In genomic region chr17:45977506-45977824, GRCh38 we compare ENCODE assay signal across 18 cellular contexts. TPM values are rescaled to one million over a fixed set of nuclear protein-coding genes. Genes with fewer than 3 reads are reported as not detected.
DNase-seq lines count a peak whose midpoint lies in the region; ATAC-seq, FAIRE-seq and TF ChIP-seq lines count a peak whose summit lies in the region.
"Had no signal": no experiment of that assay in that cellular context is flagged by ENCODE, and none has a peak within 500 bp of the region (broad histone marks: within the 10 kb centered on the region; RNA-seq: fewer than 3 reads in every experiment).

No MANE protein-coding gene starts in this region.

- no peaks in the 10 kb centered on the region for H3K79me2 ChIP-seq in astrocyte (ENCODE audit: insufficient read depth, low read length)

- no peaks in the 10 kb centered on the region for H3K9me3 Mint-ChIP-seq in activated CD8-positive, alpha-beta memory T cell treated with anti-CD3 and anti-CD28 coated beads, Interleukin-2, amount 10 ng/mL, durations not matched to agents 7 days and 5 days (ENCODE audit: low read depth)
- peaks cover 7% of the 10 kb centered on the region for H3K9me3 Mint-ChIP-seq in astrocyte (ENCODE audit: unreplicated experiment)
- H3K9me3 Mint-ChIP-seq: GM23338 had no signal

- no peaks in the 10 kb centered on the region for H4K20me1 ChIP-seq in astrocyte (ENCODE audit: insufficient read depth, low read length)

- ATAC-seq in activated CD8-positive, alpha-beta memory T cell treated with anti-CD3 and anti-CD28 coated beads, Interleukin-2, amount 10 ng/mL, durations not matched to agents 7 days and 5 days, result peak; percentile 63
- ATAC-seq in GM21529 (IDR thresholded peaks at IDR 0.05; ENCODE audit: unreplicated experiment) (no peak), heart right ventricle (no peak)
- ATAC-seq: GM12878 had no signal

- H3K9me3 ChIP-seq in astrocyte (ENCODE audit: insufficient read depth, low read depth, low read length), result no peaks in the 10 kb centered on the region
- H3K9me3 ChIP-seq in heart right ventricle, result peaks cover 0 to 2% (median 0%) of the 10 kb centered on the region in 11 donors

- no peak overlapping the region for H3K4me3 Mint-ChIP-seq in activated CD8-positive, alpha-beta memory T cell treated with anti-CD3 and anti-CD28 coated beads, Interleukin-2, amount 10 ng/mL, durations not matched to agents 7 days and 5 days
- H3K4me3 Mint-ChIP-seq in astrocyte (ENCODE audit: unreplicated experiment), result peak overlapping the region; percentile 14
- H3K4me3 Mint-ChIP-seq: CD4-positive, alpha-beta T cell; GM23338 had no signal

- peak; percentile 48 for DNase-seq in activated CD8-positive, alpha-beta memory T cell treated with anti-CD3 and anti-CD28 coated beads, Interleukin-2, amount 10 ng/mL, durations not matched to agents 7 days and 5 days
- no peak for DNase-seq in activated CD8-positive, alpha-beta memory T cell treated with anti-CD3 and anti-CD28 coated beads for 24 hours
- no peak for DNase-seq in astrocyte (ENCODE audit: low read depth)
- peak; percentile 5 for DNase-seq in posterior vena cava (ENCODE audit: low spot score)
- no peak for DNase-seq in heart right ventricle
- DNase-seq in stimulated activated CD4-positive, alpha-beta T cell treated with anti-CD3 and anti-CD28 coated beads, Interleukin-4, amount 100 ng/mL, for 24 hours, result no peak
- DNase-seq: 8988T; AML-193; C1 segment of cervical spinal cord; CD4-positive, alpha-beta T cell; DMS79; H7 had no signal

- peaks cover 16% of the 10 kb centered on the region for H3K27me3 Mint-ChIP-seq in activated CD8-positive, alpha-beta memory T cell treated with anti-CD3 and anti-CD28 coated beads, Interleukin-2, amount 10 ng/mL, durations not matched to agents 7 days and 5 days
- peaks cover 24% of the 10 kb centered on the region for H3K27me3 Mint-ChIP-seq in astrocyte (ENCODE audit: low read depth, unreplicated experiment)
- H3K27me3 Mint-ChIP-seq: CD4-positive, alpha-beta T cell had no signal

- H3K4me1 ChIP-seq in astrocyte (ENCODE audit: insufficient read depth, low read length) (no peaks in the 10 kb centered on the region), heart right ventricle (peaks cover 0 to 4% (median 0%) of the 10 kb centered on the region in 9 donors)

- no peaks in the 10 kb centered on the region for H3K36me3 Mint-ChIP-seq in activated CD8-positive, alpha-beta memory T cell treated with anti-CD3 and anti-CD28 coated beads, Interleukin-2, amount 10 ng/mL, durations not matched to agents 7 days and 5 days
- peaks cover 2% of the 10 kb centered on the region for H3K36me3 Mint-ChIP-seq in astrocyte (ENCODE audit: low read depth, unreplicated experiment)

- H3K4me2 ChIP-seq in astrocyte (ENCODE audit: low read length), result no peak overlapping the region
- H3K4me2 ChIP-seq: GM23338 had no signal

- H3K4me1 Mint-ChIP-seq in activated CD8-positive, alpha-beta memory T cell treated with anti-CD3 and anti-CD28 coated beads, Interleukin-2, amount 10 ng/mL, durations not matched to agents 7 days and 5 days, result peaks cover 16% of the 10 kb centered on the region
- peaks cover 19% of the 10 kb centered on the region for H3K4me1 Mint-ChIP-seq in astrocyte (ENCODE audit: low read depth, unreplicated experiment)
- H3K4me1 Mint-ChIP-seq: GM23338 had no signal

- H3K27ac ChIP-seq in astrocyte (ENCODE audit: low read depth, low read length) (no peak overlapping the region), heart right ventricle (no peak overlapping the region)
- H3K27ac ChIP-seq: HL-60 had no signal

- H3K4me3 ChIP-seq in astrocyte (ENCODE audit: insufficient read depth, low read depth, low read length) (no peak overlapping the region), heart right ventricle (no peak overlapping the region)
- H3K4me3 ChIP-seq: GM12878, GM23338 had no signal

- H3K36me3 ChIP-seq in astrocyte (ENCODE audit: insufficient read depth, low read length) (no peaks in the 10 kb centered on the region), heart right ventricle (no peaks in the 10 kb centered on the region)

- intact Hi-C loops in posterior vena cava (cut with DNase I) (loop anchor here in 1 of 2 donors (10.0 kb wide), 1 partner anchor 1673 kb away; the partner anchor contains the start of gene RUNDC3A), heart right ventricle (cut with DNase I) (no loop called here)

- no peak overlapping the region for H3K27ac Mint-ChIP-seq in activated CD8-positive, alpha-beta memory T cell treated with anti-CD3 and anti-CD28 coated beads, Interleukin-2, amount 10 ng/mL, durations not matched to agents 7 days and 5 days
- no peak overlapping the region for H3K27ac Mint-ChIP-seq in astrocyte (ENCODE audit: unreplicated experiment)
- H3K27ac Mint-ChIP-seq: CD4-positive, alpha-beta T cell; GM23338 had no signal

- TF ChIP-seq CTCF in astrocyte (IDR thresholded peaks at IDR 0.05; ENCODE audit: insufficient read depth, low read depth, low read length) (no peak), heart right ventricle (IDR thresholded peaks at IDR 0.05) (no peak)

- no peak for FAIRE-seq in astrocyte (lab: Jason Lieb, UNC)
- FAIRE-seq: GM12878, GM18507 had no signal

- H3K27me3 ChIP-seq in astrocyte (ENCODE audit: insufficient read depth, low read length) (peaks cover 6% of the 10 kb centered on the region), heart right ventricle (no peaks in the 10 kb centered on the region)

- WGBS in heart right ventricle, 2 donors, result 81 to 84% methylated on average over 4 of the region's 4 CpGs

- CTCF ChIA-PET in activated CD8-positive, alpha-beta memory T cell treated with anti-CD3 and anti-CD28 coated beads, Interleukin-2, amount 10 ng/mL, durations not matched to agents 7 days and 5 days (lab: Charles Lee), result interaction anchor here (1.4 kb wide), 1 partner anchor 67 kb away, joined by 4 read pairs; no protein-coding TSS in a partner anchor

- H2AFZ ChIP-seq in astrocyte (ENCODE audit: low read depth, low read length), result no peak overlapping the region
- H2AFZ ChIP-seq: GM23338 had no signal

- H3K9ac ChIP-seq in astrocyte (ENCODE audit: low read length), result no peak overlapping the region

RNA-seq across cellular contexts. Expression of gene STH, which starts 21.6 kb away (rescaled TPM):
- total RNA-seq in activated CD8-positive, alpha-beta memory T cell treated with anti-CD3 and anti-CD28 coated beads, Interleukin-2, amount 10 ng/mL, durations not matched to agents 7 days and 5 days, result not detected
- total RNA-seq in astrocyte (not detected in 2 replicates), posterior vena cava (not detected), heart right ventricle (not detected)
- polyA plus RNA-seq in heart right ventricle, result not detected
- total RNA-seq: CD4-positive, alpha-beta T cell; G401; GM12878; GM23338; H7 had no signal
- polyA plus RNA-seq: GM12878 had no signal

Comparison
In these comparisons a context has a peak if more than half of its experiments do, and no peak if none do; other contexts are left out.
1. DNase-seq: peak in activated CD8-positive, alpha-beta memory T cell treated with anti-CD3 and anti-CD28 coated beads, Interleukin-2, amount 10 ng/mL, durations not matched to agents 7 days and 5 days (single experiment) and posterior vena cava (single experiment); none in activated CD8-positive, alpha-beta memory T cell treated with anti-CD3 and anti-CD28 coated beads for 24 hours (single experiment), astrocyte (single experiment), heart right ventricle (0 of 2) and stimulated activated CD4-positive, alpha-beta T cell treated with anti-CD3 and anti-CD28 coated beads, Interleukin-4, amount 100 ng/mL, for 24 hours (single experiment).